ENCODE assay signal across 27 cellular contexts in genomic region chr18:63977040-63977439, GRCh38. TPM values are rescaled to one million over a fixed set of nuclear protein-coding genes. Genes with fewer than 3 reads are reported as not detected.
"Had no signal": no experiment of that assay in that cellular context is flagged by ENCODE, and none has a peak within 500 bp of the region (broad histone marks: within the 10 kb centered on the region; RNA-seq: fewer than 3 reads in every experiment).

No MANE protein-coding gene starts in this region.

- H3K9me3 Mint-ChIP-seq: activated CD4-positive, alpha-beta memory T cell treated with anti-CD3 and anti-CD28 coated beads for 36 hours; activated CD4-positive, alpha-beta T cell treated with anti-CD3 and anti-CD28 coated beads, Interleukin-2, amount 10 ng/mL, durations not matched to agents 24 days and 14 days; activated naive CD4-positive, alpha-beta T cell treated with anti-CD3 and anti-CD28 coated beads for 36 hours; activated T-cell treated with anti-CD3 and anti-CD28 coated beads, Interleukin-2, amount 50 U/mL, for 24 hours; activated T-helper 2 cell treated with anti-CD3 and anti-CD28 coated beads, Interferon-gamma antibody, Interleukin-2, Interleukin-4, amounts not matched to agents 10 μg/mL and 5 μg/mL and 100 μg/mL, durations not matched to agents 14 hours and 24 hours and 36 hours; effector memory CD8-positive, alpha-beta T cell had no signal

- DNase-seq: activated CD4-positive, alpha-beta memory T cell treated with anti-CD3 and anti-CD28 coated beads for 36 hours; activated CD4-positive, alpha-beta T cell treated with anti-CD3 and anti-CD28 coated beads for 36 hours; activated CD4-positive, CD25-positive, alpha-beta regulatory T cell; activated CD4-positive, CD25-positive, alpha-beta regulatory T cell treated with anti-CD3 and anti-CD28 coated beads, Interleukin-2, amount 50 U/mL, for 72 hours; activated CD8-positive, alpha-beta memory T cell treated with anti-CD3 and anti-CD28 coated beads, Interleukin-2, amount 10 ng/mL, durations not matched to agents 7 days and 5 days; activated CD8-positive, alpha-beta memory T cell treated with anti-CD3 and anti-CD28 coated beads, Interleukin-2, amount 50 U/mL, for 4 hours; activated CD8-positive, alpha-beta T cell treated with anti-CD3 and anti-CD28 coated beads, Interleukin-2, amount 10 ng/mL, durations not matched to agents 7 days and 5 days; activated effector memory CD4-positive, alpha-beta T cell treated with anti-CD3 and anti-CD28 coated beads, Interleukin-2, amount 50 U/mL, for 16 hours; activated naive CD4-positive, alpha-beta T cell treated with anti-CD3 and anti-CD28 coated beads for 36 hours; activated T-cell treated with anti-CD3 and anti-CD28 coated beads, Interleukin-2, amount 50 U/mL, for 24 hours; central memory CD4-positive, alpha-beta T cell; cerebellar nuclear complex; colonic mucosa; dorsolateral prefrontal cortex; effector memory CD8-positive, alpha-beta T cell; erythroblast; foreskin keratinocyte; gastrocnemius medialis; glutamatergic neuron; heart left ventricle had no signal

- ATAC-seq: activated CD4-positive, alpha-beta T cell treated with anti-CD3 and anti-CD28 coated beads for 36 hours; activated CD8-positive, alpha-beta memory T cell treated with anti-CD3 and anti-CD28 coated beads, Interleukin-2, amount 10 ng/mL, durations not matched to agents 7 days and 5 days; activated CD8-positive, alpha-beta T cell treated with anti-CD3 and anti-CD28 coated beads, Interleukin-2, amount 10 ng/mL, durations not matched to agents 7 days and 5 days; effector memory CD8-positive, alpha-beta T cell; foreskin keratinocyte; gastrocnemius medialis; heart left ventricle had no signal

- H3K4me3 Mint-ChIP-seq: activated CD4-positive, alpha-beta memory T cell treated with anti-CD3 and anti-CD28 coated beads for 36 hours; activated CD4-positive, alpha-beta T cell treated with anti-CD3 and anti-CD28 coated beads for 36 hours; activated CD4-positive, alpha-beta T cell treated with anti-CD3 and anti-CD28 coated beads, Interleukin-2, amount 10 ng/mL, durations not matched to agents 24 days and 14 days; activated CD8-positive, alpha-beta memory T cell treated with anti-CD3 and anti-CD28 coated beads, Interleukin-2, amount 10 ng/mL, durations not matched to agents 7 days and 5 days; activated CD8-positive, alpha-beta T cell treated with anti-CD3 and anti-CD28 coated beads, Interleukin-2, amount 10 ng/mL, durations not matched to agents 7 days and 5 days; activated naive CD4-positive, alpha-beta T cell treated with anti-CD3 and anti-CD28 coated beads for 36 hours; activated naive CD8-positive, alpha-beta T cell; activated T-cell treated with anti-CD3 and anti-CD28 coated beads, Interleukin-2, amount 50 U/mL, for 24 hours; brain; effector memory CD8-positive, alpha-beta T cell had no signal

- H3K27me3 Mint-ChIP-seq: activated CD4-positive, alpha-beta memory T cell treated with anti-CD3 and anti-CD28 coated beads for 36 hours; activated CD4-positive, alpha-beta T cell treated with anti-CD3 and anti-CD28 coated beads for 36 hours; activated CD4-positive, alpha-beta T cell treated with anti-CD3 and anti-CD28 coated beads, Interleukin-2, amount 10 ng/mL, durations not matched to agents 24 days and 14 days; activated CD8-positive, alpha-beta memory T cell treated with anti-CD3 and anti-CD28 coated beads, Interleukin-2, amount 10 ng/mL, durations not matched to agents 7 days and 5 days; activated naive CD8-positive, alpha-beta T cell; activated T-cell treated with anti-CD3 and anti-CD28 coated beads, Interleukin-2, amount 50 U/mL, for 24 hours; effector memory CD8-positive, alpha-beta T cell had no signal

- H3K36me3 Mint-ChIP-seq: activated CD8-positive, alpha-beta memory T cell treated with anti-CD3 and anti-CD28 coated beads, Interleukin-2, amount 10 ng/mL, durations not matched to agents 7 days and 5 days; brain had no signal

- H3K27ac Mint-ChIP-seq: activated CD4-positive, alpha-beta memory T cell treated with anti-CD3 and anti-CD28 coated beads for 36 hours; activated CD4-positive, alpha-beta T cell treated with anti-CD3 and anti-CD28 coated beads for 36 hours; activated CD4-positive, alpha-beta T cell treated with anti-CD3 and anti-CD28 coated beads, Interleukin-2, amount 10 ng/mL, durations not matched to agents 24 days and 14 days; activated CD8-positive, alpha-beta memory T cell treated with anti-CD3 and anti-CD28 coated beads, Interleukin-2, amount 10 ng/mL, durations not matched to agents 7 days and 5 days; activated CD8-positive, alpha-beta T cell treated with anti-CD3 and anti-CD28 coated beads, Interleukin-2, amount 10 ng/mL, durations not matched to agents 7 days and 5 days; activated naive CD4-positive, alpha-beta T cell treated with anti-CD3 and anti-CD28 coated beads for 36 hours; activated naive CD8-positive, alpha-beta T cell; activated T-cell treated with anti-CD3 and anti-CD28 coated beads, Interleukin-2, amount 50 U/mL, for 24 hours; activated T-helper 2 cell treated with anti-CD3 and anti-CD28 coated beads, Interferon-gamma antibody, Interleukin-2, Interleukin-4, amounts not matched to agents 10 μg/mL and 5 μg/mL and 100 μg/mL, durations not matched to agents 14 hours and 24 hours and 36 hours; brain; effector memory CD8-positive, alpha-beta T cell had no signal

RNA-seq across cellular contexts. Expression of gene HMSD, which starts 27.9 kb away (rescaled TPM):
- total RNA-seq: ascending aorta, cardiac muscle cell, esophagus muscularis mucosa, gastrocnemius medialis had no signal
